1 cellular context compared by ENCODE assay signal in the genomic region with DNA sequence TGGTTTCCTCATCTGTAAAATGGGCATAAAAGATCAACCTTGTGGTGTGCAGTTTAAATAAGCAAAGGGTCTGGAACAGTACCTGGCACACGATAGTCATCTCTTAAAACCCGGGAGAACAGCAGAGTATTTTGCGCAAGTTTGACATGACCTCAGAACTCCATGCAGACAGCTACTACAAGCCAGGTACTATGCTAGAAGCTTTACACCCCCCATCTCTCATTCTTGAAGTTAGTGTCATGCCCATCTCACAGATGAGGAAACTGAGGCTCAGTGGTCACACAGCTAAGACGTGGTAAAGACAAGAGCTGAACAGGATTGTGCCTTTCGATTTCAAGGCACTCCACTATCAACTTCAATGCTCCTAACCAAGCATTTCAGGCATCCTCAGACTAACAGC.
TF ChIP-seq lines count a peak whose summit lies in the region.

No MANE protein-coding gene starts in this region.

TF ChIP-seq in WTC11, 78 proteins besides CTCF, POLR2A, EP300 and RAD21 (continued from another document):
- TF ChIP-seq, protein P1, sequence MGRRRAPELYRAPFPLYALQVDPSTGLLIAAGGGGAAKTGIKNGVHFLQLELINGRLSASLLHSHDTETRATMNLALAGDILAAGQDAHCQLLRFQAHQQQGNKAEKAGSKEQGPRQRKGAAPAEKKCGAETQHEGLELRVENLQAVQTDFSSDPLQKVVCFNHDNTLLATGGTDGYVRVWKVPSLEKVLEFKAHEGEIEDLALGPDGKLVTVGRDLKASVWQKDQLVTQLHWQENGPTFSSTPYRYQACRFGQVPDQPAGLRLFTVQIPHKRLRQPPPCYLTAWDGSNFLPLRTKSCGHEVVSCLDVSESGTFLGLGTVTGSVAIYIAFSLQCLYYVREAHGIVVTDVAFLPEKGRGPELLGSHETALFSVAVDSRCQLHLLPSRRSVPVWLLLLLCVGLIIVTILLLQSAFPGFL (CRISPR knock-in tag; IDR thresholded peaks at IDR 0.05; ENCODE audit: borderline replicate concordance): no peak
- no peak for TF ChIP-seq TEAD4 (CRISPR knock-in tag; IDR thresholded peaks at IDR 0.05)
- TF ChIP-seq JAZF1 (CRISPR knock-in tag; IDR thresholded peaks at IDR 0.05): no peak
- no peak for TF ChIP-seq ZBTB43 (CRISPR knock-in tag; IDR thresholded peaks at IDR 0.05)
- TF ChIP-seq NR1H2 (CRISPR knock-in tag; IDR thresholded peaks at IDR 0.05): no peak
- TF ChIP-seq, protein P2, sequence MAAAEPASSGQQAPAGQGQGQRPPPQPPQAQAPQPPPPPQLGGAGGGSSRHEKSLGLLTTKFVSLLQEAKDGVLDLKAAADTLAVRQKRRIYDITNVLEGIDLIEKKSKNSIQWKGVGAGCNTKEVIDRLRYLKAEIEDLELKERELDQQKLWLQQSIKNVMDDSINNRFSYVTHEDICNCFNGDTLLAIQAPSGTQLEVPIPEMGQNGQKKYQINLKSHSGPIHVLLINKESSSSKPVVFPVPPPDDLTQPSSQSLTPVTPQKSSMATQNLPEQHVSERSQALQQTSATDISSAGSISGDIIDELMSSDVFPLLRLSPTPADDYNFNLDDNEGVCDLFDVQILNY (CRISPR knock-in tag; IDR thresholded peaks at IDR 0.05): no peak
- TF ChIP-seq ZNF263 (CRISPR knock-in tag; IDR thresholded peaks at IDR 0.05; ENCODE audit: low read depth): no peak
- TF ChIP-seq ELF4 (CRISPR knock-in tag; IDR thresholded peaks at IDR 0.05; ENCODE audit: low read depth): no peak
- no peak for TF ChIP-seq E2F1 (CRISPR knock-in tag; IDR thresholded peaks at IDR 0.05)
- no peak for TF ChIP-seq GRHL2 (CRISPR knock-in tag; IDR thresholded peaks at IDR 0.05; ENCODE audit: insufficient replicate concordance, severe bottlenecking)
- TF ChIP-seq ZNF138 (CRISPR knock-in tag; conservative IDR thresholded peaks at IDR 0.05): no peak
TF ChIP-seq in WTC11: peak in this region for 0.
